Comparison of ENCODE assay signal across 22 cellular contexts in the genomic region with DNA sequence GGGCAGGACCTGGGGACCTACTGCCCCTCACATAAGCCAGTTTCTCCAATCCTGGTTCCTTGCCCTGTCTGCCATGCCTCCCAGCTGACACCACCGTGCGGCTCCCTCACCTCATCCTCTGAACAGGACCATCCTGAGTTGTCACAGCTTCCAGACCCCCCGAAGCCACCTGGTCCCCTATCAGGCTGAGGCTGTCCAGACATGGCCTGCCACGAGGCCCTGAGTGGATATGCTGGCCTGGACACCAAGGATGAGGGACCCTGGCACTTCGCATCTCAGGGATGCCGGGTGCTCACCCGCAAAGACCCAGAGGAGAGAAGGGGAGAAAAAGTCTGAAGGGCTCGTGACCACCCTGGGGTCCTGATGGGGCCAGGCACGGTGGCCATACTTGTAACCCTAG. TPM values are rescaled to one million over a fixed set of nuclear protein-coding genes. Genes with fewer than 3 reads are reported as not detected.
DNase-seq lines count a peak whose midpoint lies in the region; FAIRE-seq and TF ChIP-seq lines count a peak whose summit lies in the region.
"Had no signal": no experiment of that assay in that cellular context is flagged by ENCODE, and none has a peak within 500 bp of the region (broad histone marks: within the 10 kb centered on the region; RNA-seq: fewer than 3 reads in every experiment).

No MANE protein-coding gene starts in this region.

- no CpG with 5 or more reads among the region's 9 CpGs for WGBS in neuronal stem cell (ENCODE audit: extremely low coverage in 2 of 2, insufficient read length in 2 of 2, insufficient replicate concordance in 1 of 2), 2 donors

- CTCF ChIA-PET in HEK293 (lab: Yijun Ruan, JAX), result interaction anchor here (1.3 to 1.4 kb wide), 2 partner anchors 10 to 71 kb away, joined by 3 to 5 read pairs; no protein-coding TSS in a partner anchor

- H2AK5ac ChIP-seq in neuronal stem cell (ENCODE audit: low read depth, low read length), result peak overlapping the region; percentile 81

- no peak overlapping the region for H2AFZ ChIP-seq in neuronal stem cell (ENCODE audit: low read length)

- H3K4me1 Mint-ChIP-seq in activated T-cell treated with anti-CD3 and anti-CD28 coated beads, Interleukin-2, amount 50 U/mL, for 24 hours (ENCODE audit: low read depth), result no peaks in the 10 kb centered on the region

- no peak overlapping the region for H2BK5ac ChIP-seq in neuronal stem cell (ENCODE audit: low read length)

- no peak overlapping the region for H4K91ac ChIP-seq in neuronal stem cell (ENCODE audit: low read depth, low read length, poor library complexity)

- H2BK12ac ChIP-seq in neuronal stem cell (ENCODE audit: low read length), result peak overlapping the region; percentile 10

- TF ChIP-seq CTCF in HEK293 (tag by site-specific recombination; IDR thresholded peaks at IDR 0.05), result no peak

- no peak overlapping the region for H3K14ac ChIP-seq in neuronal stem cell (ENCODE audit: low read length)

- H3K9ac ChIP-seq in neuronal stem cell (ENCODE audit: low read depth, low read length, poor library complexity), result peak overlapping the region; percentile 44
- H3K9ac ChIP-seq: BLaER1 treated with 17β-estradiol and CSF1 and Interleukin-3, amounts not matched to agents 10 nM and 100 nM had no signal

- no peaks in the 10 kb centered on the region for H3K9me3 ChIP-seq in HEK293 (ENCODE audit: control insufficient read depth, insufficient read depth, low read depth, low read length)
- no peaks in the 10 kb centered on the region for H3K9me3 ChIP-seq in neuronal stem cell (replicated peaks in 1 of 2; ENCODE audit: control insufficient read depth in 2 of 2, insufficient read depth in 1 of 2, low read depth in 1 of 2, low read length in 2 of 2)
- H3K9me3 ChIP-seq: BE2C; BLaER1 treated with 17β-estradiol and CSF1 and Interleukin-3, amounts not matched to agents 10 nM and 100 nM; Caco-2 had no signal

- peak overlapping the region; percentile 57 for H3K18ac ChIP-seq in neuronal stem cell (ENCODE audit: low read length)

- H3K4ac ChIP-seq in neuronal stem cell (ENCODE audit: low read length), result no peak overlapping the region

- H3K27ac ChIP-seq in HEK293 (ENCODE audit: extremely low read depth, low read depth, low read length) (no peak overlapping the region), neuronal stem cell (replicated peaks; ENCODE audit: low read length) (no peak overlapping the region)
- H3K27ac ChIP-seq: BLaER1 treated with 17β-estradiol and CSF1 and Interleukin-3, amounts not matched to agents 10 nM and 100 nM; C4-2B had no signal

- no peak for DNase-seq in neuronal stem cell (ENCODE audit: low spot score)
- no peak for DNase-seq in GM12891 (ENCODE audit: insufficient read length, low spot score)
- DNase-seq in activated T-cell treated with anti-CD3 and anti-CD28 coated beads, Interleukin-2, amount 50 U/mL, for 24 hours, result no peak
- no peak for DNase-seq in iPS-NIHi7 (ENCODE audit: extremely low spot score)
- DNase-seq: 8988T; ACHN; BE2C; Caco-2; Calu3; CD4-positive, alpha-beta T cell; CD8-positive, alpha-beta T cell; DMS79 treated with DMSO at 0.1 percent for 48 hours; GF-D8 had no signal

- POLR2A ChIA-PET in HEK293 (lab: Yijun Ruan, JAX), result no interaction called here

- no peak overlapping the region for H3K4me3 Mint-ChIP-seq in activated T-cell treated with anti-CD3 and anti-CD28 coated beads, Interleukin-2, amount 50 U/mL, for 24 hours
- H3K4me3 Mint-ChIP-seq: CD4-positive, alpha-beta T cell; CD8-positive, alpha-beta T cell had no signal

- H3K4me2 ChIP-seq in neuronal stem cell (ENCODE audit: insufficient read depth, low read length, poor library complexity, severe bottlenecking), result no peak overlapping the region

- no peaks in the 10 kb centered on the region for H3K9me3 Mint-ChIP-seq in activated T-cell treated with anti-CD3 and anti-CD28 coated beads, Interleukin-2, amount 50 U/mL, for 24 hours
- H3K9me3 Mint-ChIP-seq: CD4-positive, alpha-beta T cell; CD8-positive, alpha-beta T cell had no signal

- H3K36me3 ChIP-seq in HEK293 (ENCODE audit: control insufficient read depth in 2 of 2, insufficient read depth in 1 of 2, low read length in 2 of 2), result no peaks in the 10 kb centered on the region
- H3K36me3 ChIP-seq in neuronal stem cell (replicated peaks in 1 of 2; ENCODE audit: control insufficient read depth in 2 of 2, insufficient read depth in 2 of 2, low read length in 2 of 2), result no peaks in the 10 kb centered on the region
- H3K36me3 ChIP-seq: BE2C; BLaER1 treated with 17β-estradiol and CSF1 and Interleukin-3, amounts not matched to agents 10 nM and 100 nM had no signal

- H2BK15ac ChIP-seq in neuronal stem cell (ENCODE audit: low read length), result peak overlapping the region; percentile 75

- peaks cover 0 to 25% (median 0%) of the 10 kb centered on the region in 3 experiments for H3K27me3 ChIP-seq in neuronal stem cell (ENCODE audit: control insufficient read depth in 3 of 3, insufficient read depth in 3 of 3, low read depth in 1 of 3, low read length in 3 of 3)
- H3K27me3 ChIP-seq: BE2C; BLaER1 treated with 17β-estradiol and CSF1 and Interleukin-3, amounts not matched to agents 10 nM and 100 nM had no signal

- no peak for TF ChIP-seq POLR2A in GM12891 (IDR thresholded peaks at IDR 0.05; ENCODE audit: low read depth, low read length)

- H4K8ac ChIP-seq in neuronal stem cell (ENCODE audit: low read depth, low read length), result no peak overlapping the region

- H3K4me1 ChIP-seq in HEK293 (ENCODE audit: control insufficient read depth, insufficient read depth, low read length) (no peaks in the 10 kb centered on the region), neuronal stem cell (ENCODE audit: control insufficient read depth in 2 of 2, insufficient read depth in 1 of 2, low read depth in 1 of 2, low read length in 2 of 2) (no peaks in the 10 kb centered on the region)
- H3K4me1 ChIP-seq: BE2C, Caco-2 had no signal

- no peak for FAIRE-seq in GM12891 (lab: Jason Lieb, UNC)
- FAIRE-seq: A204.1, D721Med, G401.6, GM12892, GM18507 had no signal

- no peaks in the 10 kb centered on the region for H3K36me3 Mint-ChIP-seq in activated T-cell treated with anti-CD3 and anti-CD28 coated beads, Interleukin-2, amount 50 U/mL, for 24 hours (ENCODE audit: low read depth)
- H3K36me3 Mint-ChIP-seq: CD8-positive, alpha-beta T cell had no signal

- H2BK120ac ChIP-seq in neuronal stem cell (ENCODE audit: low read depth, low read length), result no peak overlapping the region

- no peak overlapping the region for H3K4me3 ChIP-seq in HEK293 (ENCODE audit: low read depth, low read length)
- no peak overlapping the region for H3K4me3 ChIP-seq in neuronal stem cell (ENCODE audit: low read length in 2 of 2)
- H3K4me3 ChIP-seq: BLaER1 treated with 17β-estradiol and CSF1 and Interleukin-3, amounts not matched to agents 10 nM and 100 nM had no signal

- H3K23ac ChIP-seq in neuronal stem cell (ENCODE audit: low read depth, low read length, poor library complexity), result peak overlapping the region; percentile 96

- H3K79me1 ChIP-seq in neuronal stem cell (ENCODE audit: low read depth, low read length), result no peaks in the 10 kb centered on the region

- no peak overlapping the region for H3K27ac Mint-ChIP-seq in activated T-cell treated with anti-CD3 and anti-CD28 coated beads, Interleukin-2, amount 50 U/mL, for 24 hours
- H3K27ac Mint-ChIP-seq: CD4-positive, alpha-beta T cell; CD8-positive, alpha-beta T cell had no signal

- no peaks in the 10 kb centered on the region for H3K27me3 Mint-ChIP-seq in activated T-cell treated with anti-CD3 and anti-CD28 coated beads, Interleukin-2, amount 50 U/mL, for 24 hours
- H3K27me3 Mint-ChIP-seq: CD4-positive, alpha-beta T cell had no signal

TF ChIP-seq in HEK293, 187 proteins besides CTCF, POLR2A, EP300 and RAD21:
- TF ChIP-seq ZNF335 (tag by site-specific recombination; conservative IDR thresholded peaks at IDR 0.05), result peak; percentile 29; the same call in 1 of the 2 replicates
- TF ChIP-seq, protein P1, sequence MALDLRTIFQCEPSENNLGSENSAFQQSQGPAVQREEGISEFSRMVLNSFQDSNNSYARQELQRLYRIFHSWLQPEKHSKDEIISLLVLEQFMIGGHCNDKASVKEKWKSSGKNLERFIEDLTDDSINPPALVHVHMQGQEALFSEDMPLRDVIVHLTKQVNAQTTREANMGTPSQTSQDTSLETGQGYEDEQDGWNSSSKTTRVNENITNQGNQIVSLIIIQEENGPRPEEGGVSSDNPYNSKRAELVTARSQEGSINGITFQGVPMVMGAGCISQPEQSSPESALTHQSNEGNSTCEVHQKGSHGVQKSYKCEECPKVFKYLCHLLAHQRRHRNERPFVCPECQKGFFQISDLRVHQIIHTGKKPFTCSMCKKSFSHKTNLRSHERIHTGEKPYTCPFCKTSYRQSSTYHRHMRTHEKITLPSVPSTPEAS (tag by site-specific recombination; IDR thresholded peaks at IDR 0.05), result no peak
TF ChIP-seq in HEK293: peak in this region for 1.

TF ChIP-seq in GM12891, 5 proteins besides CTCF, POLR2A, EP300 and RAD21:
- TF ChIP-seq SPI1 (IDR thresholded peaks at IDR 0.05; ENCODE audit: low read depth, low read length) (no peak), PAX5 (IDR thresholded peaks at IDR 0.05; ENCODE audit: insufficient read depth, low read length, severe bottlenecking) (no peak)

RNA-seq across cellular contexts. Expression of a gene that starts 15.8 kb away (rescaled TPM):
- polyA plus RNA-seq in neuronal stem cell (2013, experiment 1 of 2), result not detected
- not detected for polyA plus RNA-seq in neuronal stem cell (2013, experiment 2 of 2)
- 0.05 TPM for polyA plus RNA-seq in GM12891 (2012; ENCODE audit: low read depth, missing spikeins)
- polyA plus RNA-seq: AG04450 had no signal

RNA-seq across cellular contexts. Expression of a gene that starts 35.1 kb away (rescaled TPM):
- 44.3 TPM for polyA plus RNA-seq in neuronal stem cell (2013, experiment 1 of 2)
- 42.8 TPM for polyA plus RNA-seq in neuronal stem cell (2013, experiment 2 of 2)
- 7.3 TPM for polyA plus RNA-seq in GM12891 (2012; ENCODE audit: low read depth, missing spikeins)

RNA-seq across cellular contexts. Expression of a gene that starts 49.7 kb away (rescaled TPM):
- polyA plus RNA-seq in neuronal stem cell (2013, experiment 1 of 2), result 21.2 TPM
- 21.9 TPM for polyA plus RNA-seq in neuronal stem cell (2013, experiment 2 of 2)
- polyA plus RNA-seq in GM12891 (2012; ENCODE audit: low read depth, missing spikeins), result 45.8 TPM

RNA-seq across cellular contexts. Expression of a gene that starts 50.8 kb away (rescaled TPM):
- 496 TPM for polyA plus RNA-seq in neuronal stem cell (2013, experiment 1 of 2)
- 494 TPM for polyA plus RNA-seq in neuronal stem cell (2013, experiment 2 of 2)
- 168 TPM for polyA plus RNA-seq in GM12891 (2012; ENCODE audit: low read depth, missing spikeins)
